ENCODE assay signal across 15 cellular contexts in genomic region chr2:134300585-134300984, GRCh38.
"Had no signal": no experiment of that assay in that cellular context is flagged by ENCODE, and none has a peak within 500 bp of the region (broad histone marks: within the 10 kb centered on the region; RNA-seq: fewer than 3 reads in every experiment).

No MANE protein-coding gene starts in this region.

- H3K4me3 Mint-ChIP-seq: activated CD4-positive, alpha-beta T cell treated with anti-CD3 and anti-CD28 coated beads, Interleukin-2, amount 10 ng/mL, durations not matched to agents 24 days and 14 days; central memory CD8-positive, alpha-beta T cell; naive thymus-derived CD8-positive, alpha-beta T cell; stimulated activated naive CD8-positive, alpha-beta T cell treated with anti-CD3 and anti-CD28 coated beads, Interleukin-15, amount 100 ng/mL, for 72 hours had no signal

- H3K36me3 ChIP-seq: brain microvascular endothelial cell, neutrophil, SJSA1, upper lobe of right lung had no signal

- H3K4me3 ChIP-seq: coronary artery, SJSA1, upper lobe of right lung had no signal

- H3K27ac Mint-ChIP-seq: activated CD4-positive, alpha-beta T cell treated with anti-CD3 and anti-CD28 coated beads, Interleukin-2, amount 10 ng/mL, durations not matched to agents 24 days and 14 days; stimulated activated naive CD8-positive, alpha-beta T cell treated with anti-CD3 and anti-CD28 coated beads, Interleukin-15, amount 100 ng/mL, for 72 hours had no signal

- H3K27me3 Mint-ChIP-seq: activated CD4-positive, alpha-beta T cell treated with anti-CD3 and anti-CD28 coated beads, Interleukin-2, amount 10 ng/mL, durations not matched to agents 24 days and 14 days; activated naive CD4-positive, alpha-beta T cell treated with anti-CD3 and anti-CD28 coated beads, Interleukin-2, amount 50 U/mL, for 24 hours; central memory CD8-positive, alpha-beta T cell; naive thymus-derived CD8-positive, alpha-beta T cell; stimulated activated naive CD8-positive, alpha-beta T cell treated with anti-CD3 and anti-CD28 coated beads, Interleukin-15, amount 100 ng/mL, for 72 hours had no signal

- H3K27me3 ChIP-seq: brain microvascular endothelial cell, neutrophil, SJSA1, upper lobe of right lung had no signal

- FAIRE-seq: TTC549 had no signal

- H3K9me3 Mint-ChIP-seq: activated CD4-positive, alpha-beta T cell treated with anti-CD3 and anti-CD28 coated beads, Interleukin-2, amount 10 ng/mL, durations not matched to agents 24 days and 14 days; activated naive CD4-positive, alpha-beta T cell treated with anti-CD3 and anti-CD28 coated beads, Interleukin-2, amount 50 U/mL, for 24 hours; central memory CD8-positive, alpha-beta T cell; naive thymus-derived CD8-positive, alpha-beta T cell; stimulated activated naive CD8-positive, alpha-beta T cell treated with anti-CD3 and anti-CD28 coated beads, Interleukin-15, amount 100 ng/mL, for 72 hours had no signal

- DNase-seq: activated CD4-positive, alpha-beta T cell treated with anti-CD3 and anti-CD28 coated beads, Interleukin-2, amount 10 ng/mL, durations not matched to agents 24 days and 14 days; activated CD4-positive, CD25-positive, alpha-beta regulatory T cell; activated CD8-positive, alpha-beta memory T cell treated with anti-CD3 and anti-CD28 coated beads for 24 hours; glutamatergic neuron; naive thymus-derived CD8-positive, alpha-beta T cell; stimulated activated CD4-positive, alpha-beta T cell treated with anti-CD3 and anti-CD28 coated beads, Interleukin-4, amount 100 ng/mL, for 24 hours; stimulated activated naive CD8-positive, alpha-beta T cell treated with anti-CD3 and anti-CD28 coated beads, Interleukin-15, amount 100 ng/mL, for 72 hours; upper lobe of right lung had no signal

- H3K27ac ChIP-seq: coronary artery, neutrophil, SJSA1, upper lobe of right lung had no signal

- H3K9me3 ChIP-seq: neutrophil, SJSA1, upper lobe of right lung had no signal

- ATAC-seq: naive thymus-derived CD8-positive, alpha-beta T cell; upper lobe of right lung had no signal

- H3K4me1 ChIP-seq: SJSA1 had no signal
